Comparison of ENCODE assay signal across 8 cellular contexts in the genomic region with DNA sequence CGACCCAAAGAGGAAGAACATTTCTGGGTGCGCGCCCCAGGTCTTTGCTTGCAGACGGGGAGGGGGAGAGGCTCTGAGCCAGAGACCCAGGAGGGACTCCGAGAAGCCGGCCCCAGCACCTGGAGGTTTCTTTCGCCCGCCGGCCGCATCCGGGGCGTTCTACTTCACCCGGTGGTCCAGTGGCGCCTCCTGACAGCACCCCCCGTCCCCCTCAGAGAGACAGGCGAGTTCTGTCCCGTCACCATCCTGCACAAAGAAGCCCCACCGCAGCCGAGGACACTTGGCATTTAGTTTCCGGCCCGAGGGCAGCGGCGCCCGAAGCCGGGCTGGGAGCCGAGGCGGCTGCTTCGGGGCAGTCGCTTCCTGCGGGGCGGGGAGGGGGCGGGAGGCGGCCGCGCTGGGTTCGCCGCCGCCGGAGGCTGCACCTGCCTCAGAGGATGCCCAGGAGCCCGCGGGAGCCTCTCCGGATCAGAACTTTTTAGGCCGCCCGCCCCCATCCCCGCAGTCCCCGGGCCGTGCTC. TPM values are rescaled to one million over a fixed set of nuclear protein-coding genes. Genes with fewer than 3 reads are reported as not detected.
A peak's percentile ranks its signal among the peaks of the same experiment; 100 is the strongest.
DNase-seq lines count a peak whose midpoint lies in the region; ATAC-seq and TF ChIP-seq lines count a peak whose summit lies in the region.

A gene (plus strand): TSS at position 424 of the 521 bp plus-strand sequence.

- DNase-seq in DMS153 treated with DMSO at 0.1 percent for 48 hours (lab: John Stamatoyannopoulos, UW; ENCODE audit: unreplicated experiment) (peak; percentile 64), DMS153 (lab: John Stamatoyannopoulos, UW) (no peak), NCI-H526 treated with DMSO at 0.1 percent for 48 hours (lab: John Stamatoyannopoulos, UW) (peak; percentile 57), choroid plexus epithelial cell (ENCODE audit: low read depth) (no peak), lower lobe of right lung (no peak), tibial nerve (ENCODE audit: low spot score in 2 of 2) (no peak), NCI-H226 (no peak)

- H3K9me3 ChIP-seq in lower lobe of right lung (no peaks in the 10 kb centered on the region), tibial nerve (no peaks in the 10 kb centered on the region)

- 0 to 2% methylated on average over 1 to 28 of the region's 47 CpGs for WGBS in tibial nerve, 2 donors

- ATAC-seq in lower lobe of right lung (peak; percentile 16 to 22), GM19463 (IDR thresholded peaks at IDR 0.05; ENCODE audit: unreplicated experiment) (no peak)

- intact Hi-C loops in lower lobe of right lung (cut with DNase I) = no loop called here

- H3K27me3 ChIP-seq in lower lobe of right lung (ENCODE audit: low read depth) (peaks cover 80% of the 10 kb centered on the region), tibial nerve (peaks cover 0 to 60% of the 10 kb centered on the region in 2 donors)

- no peaks in the 10 kb centered on the region for H3K36me3 ChIP-seq in lower lobe of right lung
- no peaks in the 10 kb centered on the region for H3K36me3 ChIP-seq in tibial nerve

- H3K4me3 ChIP-seq in choroid plexus epithelial cell (ENCODE audit: low read depth, low read length) (peak within 1 kb of the TSS; percentile 55), lower lobe of right lung (peak within 1 kb of the TSS; percentile 55), tibial nerve (peak within 1 kb of the TSS; percentile 22 to 66 (median 45))

- H3K27ac ChIP-seq in lower lobe of right lung = no peak within 1 kb of the TSS
- no peak within 1 kb of the TSS for H3K27ac ChIP-seq in tibial nerve

- TF ChIP-seq EP300 in tibial nerve (IDR thresholded peaks at IDR 0.05) = no peak

- peaks cover 35% of the 10 kb centered on the region for H3K4me1 ChIP-seq in lower lobe of right lung
- peaks cover 0 to 41% (median 31%) of the 10 kb centered on the region in 4 donors for H3K4me1 ChIP-seq in tibial nerve

- TF ChIP-seq CTCF in choroid plexus epithelial cell (conservative IDR thresholded peaks at IDR 0.05; ENCODE audit: low read depth, low read length) (no peak), lower lobe of right lung (IDR thresholded peaks at IDR 0.05) (no peak), tibial nerve (IDR thresholded peaks at IDR 0.05) (no peak)

- TF ChIP-seq POLR2A in tibial nerve (IDR thresholded peaks at IDR 0.05) = no peak

RNA-seq across cellular contexts. Expression of the gene that starts here (rescaled TPM):
- total RNA-seq in lower lobe of right lung = 0.18 TPM
- under 1 TPM; 0.30 to 0.78 (median 0.53) TPM for total RNA-seq in tibial nerve

Comparison
In these comparisons a context has a peak if more than half of its experiments do, and no peak if none do; other contexts are left out.
1. DNase-seq: peak in DMS153 treated with DMSO at 0.1 percent for 48 hours (single experiment) and NCI-H526 treated with DMSO at 0.1 percent for 48 hours (single experiment); none in DMS153 (single experiment), choroid plexus epithelial cell (single experiment), lower lobe of right lung (single experiment), tibial nerve (0 of 2) and NCI-H226 (single experiment).
2. Peak in ATAC-seq and H3K4me3 ChIP-seq in lower lobe of right lung; RNA of the gene not detected or under 1 TPM.
3. Peak in every context shown above with its lines, with median percentiles within 50 percentile points of each other: H3K4me3 ChIP-seq.